In genomic region chr12:123232807-123233504, GRCh38 we compare ENCODE assay signal across 8 cellular contexts.
DNase-seq lines count a peak whose midpoint lies in the region; ATAC-seq lines count a peak whose summit lies in the region.

Gene MPHOSPH9, minus strand, starts transcription at chr12:123233141. Its CDS starts 2,777 bp downstream, at chr12:123230364.
Gene MTRFR, plus strand, starts transcription at chr12:123233436. Its CDS starts 20,239 bp downstream, at chr12:123253675.

- ATAC-seq in GM19023 (IDR thresholded peaks at IDR 0.05; ENCODE audit: unreplicated experiment): peak; percentile 87
- ATAC-seq in HG03280 (IDR thresholded peaks at IDR 0.05; ENCODE audit: unreplicated experiment): peak; percentile 84

- DNase-seq in AG08396 (ENCODE audit: low spot score) (peak; percentile 98), NCI-H345 treated with DMSO at 0.1 percent for 48 hours (lab: John Stamatoyannopoulos, UW; ENCODE audit: unreplicated experiment) (peak; percentile 99), iris pigment epithelial cell (ENCODE audit: low read depth) (peak; percentile 99)
- DNase-seq in activated CD4-positive, CD25-positive, alpha-beta regulatory T cell (lab: John Stamatoyannopoulos, UW): peak; percentile 95 to 97 (median 97)
- DNase-seq in central memory CD4-positive, alpha-beta T cell: peak; percentile 100
- DNase-seq in stimulated activated CD4-positive, alpha-beta T cell treated with anti-CD3 and anti-CD28 coated beads, Interleukin-12 subunit alpha, Interleukin-12 subunit beta, amount 100 ng/mL, for 24 hours (ENCODE audit: low read depth in 2 of 2): peak; percentile 97

Comparison
In these comparisons a context has a peak if more than half of its experiments do, and no peak if none do; other contexts are left out.
1. Peak in every context shown above with its lines: DNase-seq and ATAC-seq.